Comparison of ENCODE assay signal across 31 cellular contexts in the genomic region with DNA sequence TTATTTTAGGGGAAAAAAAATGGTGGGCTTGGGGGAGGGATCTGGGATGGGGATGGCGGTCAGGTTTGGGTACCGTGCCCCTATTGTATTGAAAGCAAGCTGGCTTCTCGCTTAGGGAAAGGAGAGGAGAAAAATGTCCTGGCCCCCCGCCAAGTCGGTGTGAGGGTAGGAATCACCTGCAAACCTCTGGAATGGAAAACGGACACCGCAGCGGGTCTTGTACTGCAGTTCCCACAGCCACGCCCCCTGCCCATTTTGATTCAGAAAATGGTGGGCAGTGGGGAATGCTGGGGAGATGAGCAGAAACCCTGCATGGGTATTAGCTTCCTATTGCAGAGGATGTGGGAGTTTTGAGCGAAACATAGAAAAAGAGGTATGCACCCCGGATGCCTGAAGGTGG. TPM values are rescaled to one million over a fixed set of nuclear protein-coding genes. Genes with fewer than 3 reads are reported as not detected.
DNase-seq lines count a peak whose midpoint lies in the region; ATAC-seq, FAIRE-seq and TF ChIP-seq lines count a peak whose summit lies in the region.
"Had no signal": no experiment of that assay in that cellular context is flagged by ENCODE, and none has a peak within 500 bp of the region (broad histone marks: within the 10 kb centered on the region; RNA-seq: fewer than 3 reads in every experiment).

No MANE protein-coding gene starts in this region.

- DNase-seq in H7 (peak; percentile 21), WTC11 (ENCODE audit: low spot score) (peak; percentile 42), pancreas (peak in 4 of 6 donors; percentile 16 to 71 (median 54)), DMS153 treated with DMSO at 0.1 percent for 48 hours (lab: John Stamatoyannopoulos, UW; ENCODE audit: unreplicated experiment) (no peak), RKO (ENCODE audit: low spot score) (no peak)
- no peak for DNase-seq in activated CD4-positive, alpha-beta T cell treated with anti-CD3 and anti-CD28 coated beads, Interleukin-2, amount 50 U/mL, for 48 hours
- DNase-seq: activated CD4-positive, alpha-beta T cell treated with anti-CD3 and anti-CD28 coated beads, Interleukin-2, amount 10 ng/mL, durations not matched to agents 24 days and 14 days; activated CD8-positive, alpha-beta memory T cell treated with anti-CD3 and anti-CD28 coated beads, Interleukin-2, amount 10 ng/mL, durations not matched to agents 7 days and 5 days; EL; foreskin keratinocyte; hippocampal formation; kidney glomerular epithelial cell; MG63; NCI-H1417; NCI-H226; NCI-H774; OCI-M1; Right ventricle myocardium superior; T-cell had no signal

- H3K27me3 ChIP-seq in H7 (ENCODE audit: control insufficient read depth, insufficient read depth, low read length) (no peaks in the 10 kb centered on the region; the same call in 1 of the 2 replicates), pancreas (peaks cover 0 to 13% (median 0%) of the 10 kb centered on the region in 4 donors)
- H3K27me3 ChIP-seq: foreskin keratinocyte, MG63, ovary, vagina had no signal

- ATAC-seq in WTC11 (peak; percentile 65), pancreas (no peak), HG03039 (IDR thresholded peaks at IDR 0.05; ENCODE audit: unreplicated experiment) (no peak)
- ATAC-seq: activated CD8-positive, alpha-beta memory T cell treated with anti-CD3 and anti-CD28 coated beads, Interleukin-2, amount 10 ng/mL, durations not matched to agents 7 days and 5 days; foreskin keratinocyte; T-cell had no signal

- H3K27me3 Mint-ChIP-seq in WTC11 (ENCODE audit: low read depth), result peaks cover 7% of the 10 kb centered on the region

- no peaks in the 10 kb centered on the region for H3K36me3 Mint-ChIP-seq in WTC11
- H3K36me3 Mint-ChIP-seq: activated CD8-positive, alpha-beta memory T cell treated with anti-CD3 and anti-CD28 coated beads, Interleukin-2, amount 10 ng/mL, durations not matched to agents 7 days and 5 days; activated naive CD4-positive, alpha-beta T cell treated with anti-CD3 and anti-CD28 coated beads, Interleukin-2, amount 50 U/mL, for 24 hours; memory B cell; T-cell had no signal

- H3K27ac ChIP-seq in pancreas, result no peak overlapping the region
- H3K27ac ChIP-seq: C4-2B, foreskin keratinocyte, ovary, vagina had no signal

- CTCF ChIA-PET in WTC11 (lab: Charles Lee), result interaction anchor here (0.6 to 2.1 kb wide), 3 partner anchors 34 to 201 kb away, joined by 3 to 10 read pairs (median 3); no protein-coding TSS in a partner anchor

- intact Hi-C loops in pancreas (cut with DNase I), result no loop called here

- no peaks in the 10 kb centered on the region for H3K9me3 Mint-ChIP-seq in WTC11
- H3K9me3 Mint-ChIP-seq: activated CD4-positive, alpha-beta T cell treated with anti-CD3 and anti-CD28 coated beads, Interleukin-2, amount 10 ng/mL, durations not matched to agents 24 days and 14 days; activated naive CD4-positive, alpha-beta T cell treated with anti-CD3 and anti-CD28 coated beads, Interleukin-2, amount 50 U/mL, for 24 hours; central memory CD8-positive, alpha-beta T cell; T-cell had no signal

- H3K4me3 Mint-ChIP-seq in WTC11, result peak overlapping the region; percentile 84
- H3K4me3 Mint-ChIP-seq: activated CD4-positive, alpha-beta T cell treated with anti-CD3 and anti-CD28 coated beads, Interleukin-2, amount 10 ng/mL, durations not matched to agents 24 days and 14 days; activated CD8-positive, alpha-beta memory T cell treated with anti-CD3 and anti-CD28 coated beads, Interleukin-2, amount 10 ng/mL, durations not matched to agents 7 days and 5 days; activated naive CD4-positive, alpha-beta T cell treated with anti-CD3 and anti-CD28 coated beads, Interleukin-2, amount 50 U/mL, for 24 hours; central memory CD8-positive, alpha-beta T cell; memory B cell; T-cell had no signal

- POLR2A ChIA-PET in WTC11 (lab: Charles Lee), result no interaction called here

- no peaks in the 10 kb centered on the region for H3K9me3 ChIP-seq in pancreas
- H3K9me3 ChIP-seq: MG63, ovary, vagina had no signal

- TF ChIP-seq CTCF in WTC11 (IDR thresholded peaks at IDR 0.05), result no peak
- TF ChIP-seq CTCF in pancreas (IDR thresholded peaks at IDR 0.05), result no peak

- H3K36me3 ChIP-seq in H7 (replicated peaks; ENCODE audit: control insufficient read depth, insufficient read depth, low read length) (no peaks in the 10 kb centered on the region), pancreas (no peaks in the 10 kb centered on the region)
- H3K36me3 ChIP-seq: MG63, ovary, vagina had no signal

- FAIRE-seq in pancreas (lab: Jason Lieb, UNC), result no peak
- FAIRE-seq: H54 had no signal

- no peak overlapping the region for H3K27ac Mint-ChIP-seq in WTC11
- H3K27ac Mint-ChIP-seq: activated CD4-positive, alpha-beta T cell treated with anti-CD3 and anti-CD28 coated beads, Interleukin-2, amount 10 ng/mL, durations not matched to agents 24 days and 14 days; activated CD8-positive, alpha-beta memory T cell treated with anti-CD3 and anti-CD28 coated beads, Interleukin-2, amount 10 ng/mL, durations not matched to agents 7 days and 5 days; activated naive CD4-positive, alpha-beta T cell treated with anti-CD3 and anti-CD28 coated beads, Interleukin-2, amount 50 U/mL, for 24 hours; memory B cell; T-cell had no signal

- 28 to 31% methylated on average over 11 of the region's 11 CpGs for WGBS in pancreas, 2 donors

- peaks cover 20% of the 10 kb centered on the region for H3K4me1 Mint-ChIP-seq in WTC11
- H3K4me1 Mint-ChIP-seq: activated CD4-positive, alpha-beta T cell treated with anti-CD3 and anti-CD28 coated beads, Interleukin-2, amount 10 ng/mL, durations not matched to agents 24 days and 14 days; activated CD8-positive, alpha-beta memory T cell treated with anti-CD3 and anti-CD28 coated beads, Interleukin-2, amount 10 ng/mL, durations not matched to agents 7 days and 5 days; activated naive CD4-positive, alpha-beta T cell treated with anti-CD3 and anti-CD28 coated beads, Interleukin-2, amount 50 U/mL, for 24 hours; central memory CD8-positive, alpha-beta T cell; memory B cell had no signal

- H3K4me3 ChIP-seq in H7 (ENCODE audit: insufficient read depth, low read depth, low read length) (peak overlapping the region; percentile 40), iPS-11a (ENCODE audit: low read depth, low read length) (peak overlapping the region; percentile 33), pancreas (no peak overlapping the region)
- H3K4me3 ChIP-seq: MG63, ovary, vagina had no signal

- no peaks in the 10 kb centered on the region for H3K4me1 ChIP-seq in pancreas
- H3K4me1 ChIP-seq: foreskin keratinocyte, vagina had no signal

TF ChIP-seq in WTC11, 78 proteins besides CTCF, POLR2A, EP300 and RAD21 (continues in another document):
- no peak for TF ChIP-seq TCF7 (CRISPR knock-in tag; IDR thresholded peaks at IDR 0.05; ENCODE audit: low read depth)
- TF ChIP-seq NFATC4 (CRISPR knock-in tag; IDR thresholded peaks at IDR 0.05), result no peak
- TF ChIP-seq ZNF232 (CRISPR knock-in tag; IDR thresholded peaks at IDR 0.05), result no peak
- TF ChIP-seq, protein P1, sequence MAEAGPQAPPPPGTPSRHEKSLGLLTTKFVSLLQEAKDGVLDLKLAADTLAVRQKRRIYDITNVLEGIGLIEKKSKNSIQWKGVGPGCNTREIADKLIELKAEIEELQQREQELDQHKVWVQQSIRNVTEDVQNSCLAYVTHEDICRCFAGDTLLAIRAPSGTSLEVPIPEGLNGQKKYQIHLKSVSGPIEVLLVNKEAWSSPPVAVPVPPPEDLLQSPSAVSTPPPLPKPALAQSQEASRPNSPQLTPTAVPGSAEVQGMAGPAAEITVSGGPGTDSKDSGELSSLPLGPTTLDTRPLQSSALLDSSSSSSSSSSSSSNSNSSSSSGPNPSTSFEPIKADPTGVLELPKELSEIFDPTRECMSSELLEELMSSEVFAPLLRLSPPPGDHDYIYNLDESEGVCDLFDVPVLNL (CRISPR knock-in tag; IDR thresholded peaks at IDR 0.05; ENCODE audit: borderline replicate concordance, low read depth), result no peak
- TF ChIP-seq, protein P2, sequence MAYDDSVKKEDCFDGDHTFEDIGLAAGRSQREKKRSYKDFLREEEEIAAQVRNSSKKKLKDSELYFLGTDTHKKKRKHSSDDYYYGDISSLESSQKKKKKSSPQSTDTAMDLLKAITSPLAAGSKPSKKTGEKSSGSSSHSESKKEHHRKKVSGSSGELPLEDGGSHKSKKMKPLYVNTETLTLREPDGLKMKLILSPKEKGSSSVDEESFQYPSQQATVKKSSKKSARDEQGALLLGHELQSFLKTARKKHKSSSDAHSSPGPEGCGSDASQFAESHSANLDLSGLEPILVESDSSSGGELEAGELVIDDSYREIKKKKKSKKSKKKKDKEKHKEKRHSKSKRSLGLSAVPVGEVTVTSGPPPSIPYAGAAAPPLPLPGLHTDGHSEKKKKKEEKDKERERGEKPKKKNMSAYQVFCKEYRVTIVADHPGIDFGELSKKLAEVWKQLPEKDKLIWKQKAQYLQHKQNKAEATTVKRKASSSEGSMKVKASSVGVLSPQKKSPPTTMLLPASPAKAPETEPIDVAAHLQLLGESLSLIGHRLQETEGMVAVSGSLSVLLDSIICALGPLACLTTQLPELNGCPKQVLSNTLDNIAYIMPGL (CRISPR knock-in tag; IDR thresholded peaks at IDR 0.05), result no peak

RNA-seq across cellular contexts. Expression of a gene that starts 22.1 kb away (rescaled TPM):
- 566 and 659 TPM in 2 replicates for total RNA-seq in H7 (2014; rRNA removed; shearing (Covaris generic))
- 325 to 355 TPM (median 329 TPM) in 3 replicates for total RNA-seq in WTC11 (2021)
- total RNA-seq in pancreas, result 100 to 1,000 TPM in 4 of 6 donors, 10 to 100 TPM in 2; 83.2 to 152 (median 125) TPM
- 100 to 1,000 TPM; 108 to 191 TPM for polyA plus RNA-seq in pancreas

RNA-seq across cellular contexts. Expression of a gene that starts 35.6 kb away (rescaled TPM):
- total RNA-seq in H7 (2014; rRNA removed; shearing (Covaris generic)), result 9.2 and 10.3 TPM in 2 replicates
- total RNA-seq in WTC11 (2021), result 4.6 to 4.9 TPM (median 4.7 TPM) in 3 replicates
- 10 to 100 TPM in 2 of 6 donors, 1 to 10 TPM in 4; 5.9 to 14.1 (median 8.8) TPM for total RNA-seq in pancreas
- 10 to 100 TPM; 14.9 to 31.9 TPM for polyA plus RNA-seq in pancreas

RNA-seq across cellular contexts. Expression of a gene that starts 46.3 kb away (rescaled TPM):
- total RNA-seq in H7 (2014; rRNA removed; shearing (Covaris generic)), result 0.28 TPM in 1 of 2 replicates, not detected in the other
- total RNA-seq in WTC11 (2021) (0.24 to 0.34 TPM (median 0.27 TPM) in 3 replicates), pancreas (not detected)
- under 1 TPM in 1 of 2 donors, not detected in 1; 0.35 TPM for polyA plus RNA-seq in pancreas
- total RNA-seq: activated CD4-positive, alpha-beta T cell treated with anti-CD3 and anti-CD28 coated beads, Interleukin-2, amount 10 ng/mL, durations not matched to agents 24 days and 14 days; activated CD8-positive, alpha-beta memory T cell treated with anti-CD3 and anti-CD28 coated beads, Interleukin-2, amount 10 ng/mL, durations not matched to agents 7 days and 5 days; aorta; foreskin keratinocyte; myocyte; Right ventricle myocardium superior; subcutaneous adipose tissue; T-cell; vagina had no signal
- polyA plus RNA-seq: aorta, foreskin keratinocyte had no signal

RNA-seq across cellular contexts. Expression of a gene that starts 56.6 kb away (rescaled TPM):
- total RNA-seq in H7 (2014; rRNA removed; shearing (Covaris generic)), result 3.5 and 5.8 TPM in 2 replicates
- total RNA-seq in WTC11 (2021), result 9.3 to 14.1 TPM (median 11.7 TPM) in 3 replicates
- 10 to 100 TPM in 1 of 6 donors, 1 to 10 TPM in 5; 7.0 to 11.4 (median 8.0) TPM for total RNA-seq in pancreas
- polyA plus RNA-seq in pancreas, result 10 to 100 TPM; 18.9 to 40.2 TPM

Comparison
In these comparisons a context has a peak if more than half of its experiments do, and no peak if none do; other contexts are left out.
1. DNase-seq: peak in H7 (single experiment), WTC11 (single experiment) and pancreas (4 of 6); none in DMS153 treated with DMSO at 0.1 percent for 48 hours (single experiment), activated CD4-positive, alpha-beta T cell treated with anti-CD3 and anti-CD28 coated beads, Interleukin-2, amount 50 U/mL, for 48 hours (0 of 2) and RKO (single experiment).
2. H3K4me3 ChIP-seq: peak in H7 (single experiment) and iPS-11a (single experiment); none in pancreas (0 of 4).